In genomic region chr17:62911106-62911505, GRCh38 we compare ENCODE assay signal across 24 cellular contexts.
"Had no signal": no experiment of that assay in that cellular context is flagged by ENCODE, and none has a peak within 500 bp of the region (broad histone marks: within the 10 kb centered on the region; RNA-seq: fewer than 3 reads in every experiment).

No MANE protein-coding gene starts in this region.

- ATAC-seq: activated T-helper 17 cell treated with anti-CD3 and anti-CD28 coated beads, Interleukin-2, amount 50 U/mL, for 72 hours; pancreas; psoas muscle; right cardiac atrium; T-cell had no signal

- H3K4me3 ChIP-seq: coronary artery, hepatocyte, left ventricle myocardium inferior, pancreas, psoas muscle, tibial artery had no signal

- DNase-seq: activated CD4-positive, alpha-beta T cell treated with anti-CD3 and anti-CD28 coated beads, Interleukin-2, amount 10 ng/mL, durations not matched to agents 7 days and 5 days; activated CD4-positive, CD25-positive, alpha-beta regulatory T cell treated with anti-CD3 and anti-CD28 coated beads, Interleukin-2, amount 50 U/mL, for 72 hours; activated naive CD4-positive, alpha-beta T cell; activated naive CD8-positive, alpha-beta T cell treated with anti-CD3 and anti-CD28 coated beads, Interleukin-2, amount 10 ng/mL, durations not matched to agents 7 days and 5 days; activated T-cell treated with anti-CD3 and anti-CD28 coated beads, Interleukin-2, amount 50 U/mL, for 24 hours; cerebellar nuclear complex; foreskin melanocyte; immature natural killer cell; kidney glomerular epithelial cell; left ventricle myocardium inferior; mammary epithelial cell; midbrain; pancreas; psoas muscle; right cardiac atrium; stimulated activated CD4-positive, alpha-beta T cell treated with anti-CD3 and anti-CD28 coated beads, Interleukin-12 subunit alpha, Interleukin-12 subunit beta, amount 100 ng/mL, for 4 hours; stimulated activated CD4-positive, alpha-beta T cell treated with anti-CD3 and anti-CD28 coated beads, Interleukin-4, amount 100 ng/mL, for 4 hours; substantia nigra; T-cell; tibial artery; WERI-Rb-1 had no signal
